Comparison of ENCODE assay signal across 8 cellular contexts in the genomic region with DNA sequence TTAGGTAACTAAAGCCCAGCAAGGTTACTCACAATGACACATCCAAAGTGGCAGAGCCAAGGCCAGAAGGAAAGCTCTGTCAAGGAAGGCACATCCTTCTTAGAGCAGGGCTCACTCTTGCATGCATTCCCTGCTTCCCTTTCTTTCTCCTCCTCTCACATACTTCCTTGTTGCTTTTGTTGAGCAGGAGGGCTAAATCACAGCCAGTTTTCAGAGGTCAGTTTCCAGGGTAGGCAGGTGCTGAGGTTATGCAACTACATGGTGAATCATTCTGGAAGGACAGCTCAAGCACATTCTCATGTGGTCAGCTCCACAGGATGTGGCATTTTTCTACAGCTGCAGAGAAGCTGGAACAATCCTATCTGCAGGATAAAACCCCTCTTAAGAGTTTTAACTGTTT.
A peak's percentile ranks its signal among the peaks of the same experiment; 100 is the strongest.
DNase-seq lines count a peak whose midpoint lies in the region; ATAC-seq, FAIRE-seq and TF ChIP-seq lines count a peak whose summit lies in the region.
"Had no signal": no experiment of that assay in that cellular context is flagged by ENCODE, and none has a peak within 500 bp of the region (broad histone marks: within the 10 kb centered on the region; RNA-seq: fewer than 3 reads in every experiment).

No MANE protein-coding gene starts in this region.

- peaks cover 4 to 8% of the 10 kb centered on the region in 2 donors for H3K4me1 ChIP-seq in adrenal gland (replicated peaks in 1 of 2)

- no peak overlapping the region for H3K4me3 ChIP-seq in adrenal gland

- H3K36me3 Mint-ChIP-seq in stimulated activated effector memory CD8-positive, alpha-beta T cell treated with anti-CD3 and anti-CD28 coated beads, Interleukin-12 subunit alpha, Interleukin-12 subunit beta, amount 100 ng/mL, for 72 hours = no peaks in the 10 kb centered on the region
- no peaks in the 10 kb centered on the region for H3K36me3 Mint-ChIP-seq in activated naive CD4-positive, alpha-beta T cell treated with anti-CD3 and anti-CD28 coated beads, Interleukin-2, amount 50 U/mL, for 72 hours

- no peak for TF ChIP-seq CTCF in adrenal gland (IDR thresholded peaks at IDR 0.05)

- DNase-seq in HT-29 (ENCODE audit: low spot score) (peak; percentile 41), adrenal gland (peak; percentile 35 to 77 (median 67)), iPS DF 4.7 (ENCODE audit: extremely low read depth, low spot score) (peak; percentile 7), urothelium cell line (ENCODE audit: low spot score) (peak; percentile 86)
- DNase-seq in stimulated activated effector memory CD8-positive, alpha-beta T cell treated with anti-CD3 and anti-CD28 coated beads, Interleukin-12 subunit alpha, Interleukin-12 subunit beta, amount 100 ng/mL, for 72 hours (ENCODE audit: low spot score in 2 of 2) = no peak
- no peak for DNase-seq in activated naive CD4-positive, alpha-beta T cell treated with anti-CD3 and anti-CD28 coated beads, Interleukin-2, amount 50 U/mL, for 72 hours (ENCODE audit: low spot score in 2 of 2)
- DNase-seq: head of caudate nucleus had no signal

- FAIRE-seq in urothelium cell line (lab: Jason Lieb, UNC) = peak; percentile 95

- no peaks in the 10 kb centered on the region for H3K27me3 ChIP-seq in adrenal gland

- H3K36me3 ChIP-seq in adrenal gland (replicated peaks in 1 of 2) = no peaks in the 10 kb centered on the region

- peaks cover 3% of the 10 kb centered on the region for H3K9me3 Mint-ChIP-seq in stimulated activated effector memory CD8-positive, alpha-beta T cell treated with anti-CD3 and anti-CD28 coated beads, Interleukin-12 subunit alpha, Interleukin-12 subunit beta, amount 100 ng/mL, for 72 hours
- peaks cover 3 to 4% of the 10 kb centered on the region in 2 donors for H3K9me3 Mint-ChIP-seq in activated naive CD4-positive, alpha-beta T cell treated with anti-CD3 and anti-CD28 coated beads, Interleukin-2, amount 50 U/mL, for 72 hours

- no peak for TF ChIP-seq POLR2A in adrenal gland (IDR thresholded peaks at IDR 0.05)

- ATAC-seq in HG03039 (IDR thresholded peaks at IDR 0.05; ENCODE audit: unreplicated experiment) = no peak
- ATAC-seq in stimulated activated effector memory CD8-positive, alpha-beta T cell treated with anti-CD3 and anti-CD28 coated beads, Interleukin-12 subunit alpha, Interleukin-12 subunit beta, amount 100 ng/mL, for 72 hours = no peak
- ATAC-seq in activated naive CD4-positive, alpha-beta T cell treated with anti-CD3 and anti-CD28 coated beads, Interleukin-2, amount 50 U/mL, for 72 hours = no peak

- H3K27ac Mint-ChIP-seq in stimulated activated effector memory CD8-positive, alpha-beta T cell treated with anti-CD3 and anti-CD28 coated beads, Interleukin-12 subunit alpha, Interleukin-12 subunit beta, amount 100 ng/mL, for 72 hours = no peak overlapping the region
- no peak overlapping the region for H3K27ac Mint-ChIP-seq in activated naive CD4-positive, alpha-beta T cell treated with anti-CD3 and anti-CD28 coated beads, Interleukin-2, amount 50 U/mL, for 72 hours

- H3K9me3 ChIP-seq in adrenal gland (replicated peaks in 1 of 3) = no peaks in the 10 kb centered on the region

- H3K27ac ChIP-seq in adrenal gland = peak overlapping the region in 2 of 5 donors; percentile 24 to 33

- no peaks in the 10 kb centered on the region for H3K4me1 Mint-ChIP-seq in stimulated activated effector memory CD8-positive, alpha-beta T cell treated with anti-CD3 and anti-CD28 coated beads, Interleukin-12 subunit alpha, Interleukin-12 subunit beta, amount 100 ng/mL, for 72 hours

- intact Hi-C loops in adrenal gland (cut with DNase I) = no loop called here

- no peak overlapping the region for H3K4me3 Mint-ChIP-seq in stimulated activated effector memory CD8-positive, alpha-beta T cell treated with anti-CD3 and anti-CD28 coated beads, Interleukin-12 subunit alpha, Interleukin-12 subunit beta, amount 100 ng/mL, for 72 hours

Comparison
In these comparisons a context has a peak if more than half of its experiments do, and no peak if none do; other contexts are left out.
1. DNase-seq: peak in HT-29 (single experiment), adrenal gland (7 of 7), iPS DF 4.7 (single experiment) and urothelium cell line (single experiment); none in stimulated activated effector memory CD8-positive, alpha-beta T cell treated with anti-CD3 and anti-CD28 coated beads, Interleukin-12 subunit alpha, Interleukin-12 subunit beta, amount 100 ng/mL, for 72 hours (0 of 2) and activated naive CD4-positive, alpha-beta T cell treated with anti-CD3 and anti-CD28 coated beads, Interleukin-2, amount 50 U/mL, for 72 hours (0 of 2).